Comparison of ENCODE assay signal across 12 cellular contexts in genomic region chr19:39934584-39935233, GRCh38. TPM values are rescaled to one million over a fixed set of nuclear protein-coding genes. Genes with fewer than 3 reads are reported as not detected.
DNase-seq lines count a peak whose midpoint lies in the region; TF ChIP-seq lines count a peak whose summit lies in the region.
"Had no signal": no experiment of that assay in that cellular context is flagged by ENCODE, and none has a peak within 500 bp of the region (broad histone marks: within the 10 kb centered on the region; RNA-seq: fewer than 3 reads in every experiment).

Gene FCGBP (minus strand): TSS chr19:39934634.

- CTCF ChIA-PET in CD4-positive, alpha-beta memory T cell (lab: Charles Lee; ENCODE audit: partially characterized antibody), result interaction anchor here (2.6 to 5.3 kb wide), 2 partner anchors 12 to 36 kb away, joined by 8 to 51 read pairs; partner anchors contain the start of gene PSMC4
- CTCF ChIA-PET in HEK293T (lab: Yijun Ruan, JAX), result no interaction called here

- H3K9me3 ChIP-seq in CD4-positive, alpha-beta memory T cell (ENCODE audit: control insufficient read depth in 1 of 2, low read length in 2 of 2), result no peaks in the 10 kb centered on the region
- H3K9me3 ChIP-seq in SJCRH30 (replicated peaks), result no peaks in the 10 kb centered on the region; the same call in 1 of the 2 replicates
- H3K9me3 ChIP-seq in effector memory CD4-positive, alpha-beta T cell (ENCODE audit: control insufficient read depth, low read length), result no peaks in the 10 kb centered on the region

- no peak within 1 kb of the TSS for H3K4me3 ChIP-seq in CD4-positive, alpha-beta memory T cell (ENCODE audit: low read length in 2 of 2)
- H3K4me3 ChIP-seq in SJCRH30, result no peak within 1 kb of the TSS
- H3K4me3 ChIP-seq in effector memory CD4-positive, alpha-beta T cell (ENCODE audit: insufficient read depth, low read depth, low read length, poor library complexity, severe bottlenecking), result no peak within 1 kb of the TSS
- peak within 1 kb of the TSS; percentile 18 for H3K4me3 ChIP-seq in rectal smooth muscle tissue (ENCODE audit: low read length)

- peaks cover 37 to 69% (median 53%) of the 10 kb centered on the region in 4 donors for H3K4me1 Mint-ChIP-seq in CD4-positive, alpha-beta memory T cell
- no peaks in the 10 kb centered on the region for H3K4me1 Mint-ChIP-seq in HFFc6 (ENCODE audit: low read depth)

- H3K9me3 Mint-ChIP-seq in CD4-positive, alpha-beta memory T cell, result peaks cover 0 to 8% (median 3%) of the 10 kb centered on the region in 8 donors
- H3K9me3 Mint-ChIP-seq in HFFc6, result no peaks in the 10 kb centered on the region
- H3K9me3 Mint-ChIP-seq: activated B cell treated with CpG ODN at 0.5 μM for 24 hours had no signal

- POLR2A ChIA-PET in CD4-positive, alpha-beta memory T cell (lab: Charles Lee; ENCODE audit: partially characterized antibody), result interaction anchor here (0.6 to 4.3 kb wide), 2 partner anchors 31 to 35 kb away, joined by 3 to 42 read pairs; partner anchors contain the start of gene PSMC4
- POLR2A ChIA-PET in HEK293T (lab: Yijun Ruan, JAX), result no interaction called here

- H3K4me1 ChIP-seq in CD4-positive, alpha-beta memory T cell (ENCODE audit: insufficient read depth, low read length), result peaks cover 45% of the 10 kb centered on the region
- H3K4me1 ChIP-seq in SJCRH30 (peaks cover 8% of the 10 kb centered on the region), rectal smooth muscle tissue (ENCODE audit: control insufficient read depth, insufficient read depth, low read length) (no peaks in the 10 kb centered on the region)
- H3K4me1 ChIP-seq in effector memory CD4-positive, alpha-beta T cell (ENCODE audit: control insufficient read depth, insufficient read depth, low read length, poor library complexity, severe bottlenecking), result peaks cover 36% of the 10 kb centered on the region

- peaks cover 0 to 3% of the 10 kb centered on the region in 2 donors for H3K36me3 Mint-ChIP-seq in CD4-positive, alpha-beta memory T cell
- H3K36me3 Mint-ChIP-seq in HFFc6 (ENCODE audit: low read depth), result no peaks in the 10 kb centered on the region

- H3K27ac Mint-ChIP-seq in CD4-positive, alpha-beta memory T cell, result peak within 1 kb of the TSS; percentile 60 to 84 (median 79)
- no peak within 1 kb of the TSS for H3K27ac Mint-ChIP-seq in HFFc6
- H3K27ac Mint-ChIP-seq: activated B cell treated with CpG ODN at 0.5 μM for 24 hours had no signal

- H3K27me3 ChIP-seq in CD4-positive, alpha-beta memory T cell (ENCODE audit: insufficient read depth, low read length), result no peaks in the 10 kb centered on the region
- H3K27me3 ChIP-seq in SJCRH30 (peaks cover 5% of the 10 kb centered on the region; the same call in 1 of the 2 replicates), rectal smooth muscle tissue (ENCODE audit: control insufficient read depth, insufficient read depth, low read length) (no peaks in the 10 kb centered on the region)
- no peaks in the 10 kb centered on the region for H3K27me3 ChIP-seq in effector memory CD4-positive, alpha-beta T cell (replicated peaks; ENCODE audit: control insufficient read depth, insufficient read depth, low read length, poor library complexity, severe bottlenecking)
- H3K27me3 ChIP-seq: brain microvascular endothelial cell had no signal

- H3K4me3 Mint-ChIP-seq in CD4-positive, alpha-beta memory T cell, result peak within 1 kb of the TSS in 7 of 8 donors; percentile 17 to 63 (median 57)
- H3K4me3 Mint-ChIP-seq in HFFc6, result no peak within 1 kb of the TSS
- H3K4me3 Mint-ChIP-seq: activated B cell treated with CpG ODN at 0.5 μM for 24 hours had no signal

- no peaks in the 10 kb centered on the region for H3K27me3 Mint-ChIP-seq in CD4-positive, alpha-beta memory T cell
- peaks cover 9% of the 10 kb centered on the region for H3K27me3 Mint-ChIP-seq in HFFc6 (ENCODE audit: insufficient read depth)
- H3K27me3 Mint-ChIP-seq: activated B cell treated with CpG ODN at 0.5 μM for 24 hours had no signal

- no peak for DNase-seq in CD4-positive, alpha-beta memory T cell
- DNase-seq in SJCRH30 (no peak), SW 1271 (lab: John Stamatoyannopoulos, UW) (no peak), HEK293T (ENCODE audit: extremely low spot score) (no peak), hippocampal formation (lab: John Stamatoyannopoulos, UW) (no peak), HFFc6 (no peak)
- DNase-seq in effector memory CD4-positive, alpha-beta T cell, result no peak
- DNase-seq: activated B cell treated with CpG ODN at 0.5 μM for 24 hours, brain microvascular endothelial cell, IMR-90, NCI-H2081 treated with DMSO at 0.1 percent for 48 hours had no signal

- no peak within 1 kb of the TSS for H3K9ac ChIP-seq in rectal smooth muscle tissue (ENCODE audit: low read length)

- intact Hi-C loops in CD4-positive, alpha-beta memory T cell (cut with micrococcal nuclease), result no loop called here

- H3K36me3 ChIP-seq in CD4-positive, alpha-beta memory T cell (ENCODE audit: insufficient read depth, low read length), result no peaks in the 10 kb centered on the region
- H3K36me3 ChIP-seq in SJCRH30 (no peaks in the 10 kb centered on the region), rectal smooth muscle tissue (ENCODE audit: control insufficient read depth, insufficient read depth, low read length) (no peaks in the 10 kb centered on the region)
- H3K36me3 ChIP-seq in effector memory CD4-positive, alpha-beta T cell (ENCODE audit: control insufficient read depth, insufficient read depth, low read length), result no peaks in the 10 kb centered on the region
- H3K36me3 ChIP-seq: brain microvascular endothelial cell had no signal

- no peak for TF ChIP-seq CTCF in HFFc6 (IDR thresholded peaks at IDR 0.05)

- H3K27ac ChIP-seq in CD4-positive, alpha-beta memory T cell (ENCODE audit: low read depth, low read length), result peak within 1 kb of the TSS; percentile 27
- H3K27ac ChIP-seq in SJCRH30 (no peak within 1 kb of the TSS), rectal smooth muscle tissue (ENCODE audit: low read depth, low read length) (no peak within 1 kb of the TSS)
- H3K27ac ChIP-seq in effector memory CD4-positive, alpha-beta T cell (ENCODE audit: insufficient read depth, low read length, poor library complexity, severe bottlenecking), result peak within 1 kb of the TSS; percentile 18
- H3K27ac ChIP-seq: brain microvascular endothelial cell had no signal

TF ChIP-seq in HEK293T, 16 proteins besides CTCF, POLR2A, EP300 and RAD21:
- TF ChIP-seq NFRKB (IDR thresholded peaks at IDR 0.05) (no peak), CTBP1 (IDR thresholded peaks at IDR 0.05; ENCODE audit: borderline replicate concordance) (no peak)

RNA-seq across cellular contexts. Expression of gene FCGBP, which starts in this region (rescaled TPM):
- total RNA-seq in CD4-positive, alpha-beta memory T cell, result 10 to 100 TPM; 74.4 to 79.4 TPM
- under 1 TPM; 0.10 to 0.65 TPM for polyA plus RNA-seq in CD4-positive, alpha-beta memory T cell
- 16.4 and 16.7 TPM in 2 replicates for total RNA-seq in SJCRH30 (2014; rRNA removed; shearing (Covaris generic))
- under 1 TPM; 0.02 to 0.83 (median 0.18) TPM for total RNA-seq in HFFc6 (2021; fragmentation: NEBNext Ultra II Directional; extraction: Animal tissue kit (Norgen Biotek cat#: 25700))

Comparison
In these comparisons a context has a peak if more than half of its experiments do, and no peak if none do; other contexts are left out.
1. H3K27ac ChIP-seq: peak in CD4-positive, alpha-beta memory T cell (single experiment) and effector memory CD4-positive, alpha-beta T cell (single experiment); none in SJCRH30 (single experiment) and rectal smooth muscle tissue (single experiment).